In the genomic region with DNA sequence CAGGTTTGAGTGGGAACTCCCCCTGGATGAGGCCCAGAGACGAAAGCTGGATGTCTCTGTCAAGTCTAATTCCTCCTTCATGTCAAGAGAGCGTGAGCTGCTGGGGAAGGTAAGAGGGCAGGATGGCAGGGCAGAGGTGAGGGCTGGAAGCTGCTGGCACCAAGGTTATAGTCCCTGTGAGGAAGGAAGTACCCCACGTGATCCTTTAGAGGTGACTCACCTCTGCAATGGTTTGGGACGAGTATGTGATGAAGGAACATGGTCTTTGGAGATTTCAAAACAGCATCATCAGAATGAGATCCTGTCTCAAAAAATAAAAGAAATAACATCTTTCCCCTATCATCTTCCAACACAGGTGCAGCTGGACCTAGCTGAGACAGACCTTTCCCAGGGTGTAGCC, we compare ENCODE assay signal across 1 cellular context.
TF ChIP-seq lines count a peak whose summit lies in the region.

No MANE protein-coding gene starts in this region.

TF ChIP-seq in K562, 482 proteins besides CTCF, POLR2A, EP300 and RAD21:
- TF ChIP-seq ZNF408 (CRISPR knock-in tag; IDR thresholded peaks at IDR 0.05; ENCODE audit: low read depth) (no peak), USF1 (CRISPR knock-in tag; IDR thresholded peaks at IDR 0.05) (peak; percentile 41; the same call in 1 of the 2 replicates), PRMT5 (CRISPR knock-in tag; IDR thresholded peaks at IDR 0.05) (no peak), FOSL1 (tag; conservative IDR thresholded peaks at IDR 0.05) (peak; percentile 35; the same call in 1 of the 2 replicates), DEAF1 (CRISPR knock-in tag; IDR thresholded peaks at IDR 0.05) (no peak), CBFB (CRISPR knock-in tag; IDR thresholded peaks at IDR 0.05) (no peak)
